Comparison of ENCODE assay signal across 1 cellular context in genomic region chr15:56241374-56242085, GRCh38.
TF ChIP-seq lines count a peak whose summit lies in the region.

No MANE protein-coding gene starts in this region.

TF ChIP-seq in IMR-90, 13 proteins besides CTCF, POLR2A, EP300 and RAD21 (continued from another document):
- TF ChIP-seq, protein P1, sequence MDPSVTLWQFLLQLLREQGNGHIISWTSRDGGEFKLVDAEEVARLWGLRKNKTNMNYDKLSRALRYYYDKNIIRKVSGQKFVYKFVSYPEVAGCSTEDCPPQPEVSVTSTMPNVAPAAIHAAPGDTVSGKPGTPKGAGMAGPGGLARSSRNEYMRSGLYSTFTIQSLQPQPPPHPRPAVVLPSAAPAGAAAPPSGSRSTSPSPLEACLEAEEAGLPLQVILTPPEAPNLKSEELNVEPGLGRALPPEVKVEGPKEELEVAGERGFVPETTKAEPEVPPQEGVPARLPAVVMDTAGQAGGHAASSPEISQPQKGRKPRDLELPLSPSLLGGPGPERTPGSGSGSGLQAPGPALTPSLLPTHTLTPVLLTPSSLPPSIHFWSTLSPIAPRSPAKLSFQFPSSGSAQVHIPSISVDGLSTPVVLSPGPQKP (IDR thresholded peaks at IDR 0.05; ENCODE audit: borderline replicate concordance, low read depth, low read length): no peak
- no peak for TF ChIP-seq NFE2L2 (IDR thresholded peaks at IDR 0.05; ENCODE audit: low read depth, low read length)
- TF ChIP-seq BHLHE40 (IDR thresholded peaks at IDR 0.05; ENCODE audit: low read depth, low read length): no peak
- TF ChIP-seq FOS (IDR thresholded peaks at IDR 0.05; ENCODE audit: low read depth, low read length): no peak
- TF ChIP-seq MXI1 (IDR thresholded peaks at IDR 0.05; ENCODE audit: borderline replicate concordance, low read depth, low read length): no peak
- no peak for TF ChIP-seq SMC3 (IDR thresholded peaks at IDR 0.05; ENCODE audit: low read depth, low read length)
- no peak for TF ChIP-seq RFX5 (IDR thresholded peaks at IDR 0.05; ENCODE audit: low read depth, low read length)
- TF ChIP-seq MAFK (IDR thresholded peaks at IDR 0.05; ENCODE audit: low read depth, low read length): no peak
- TF ChIP-seq MAZ (IDR thresholded peaks at IDR 0.05; ENCODE audit: borderline replicate concordance, low read depth, low read length): no peak
- TF ChIP-seq USF2 (IDR thresholded peaks at IDR 0.05; ENCODE audit: low read depth, low read length): no peak
- no peak for TF ChIP-seq RCOR1 (IDR thresholded peaks at IDR 0.05; ENCODE audit: insufficient replicate concordance, low read length)
- no peak for TF ChIP-seq CEBPB (IDR thresholded peaks at IDR 0.05; ENCODE audit: low read depth, low read length)
TF ChIP-seq in IMR-90: peak in this region for 0.
